Comparison of ENCODE assay signal across 16 cellular contexts in genomic region chr5:176469293-176469692, GRCh38. TPM values are rescaled to one million over a fixed set of nuclear protein-coding genes. Genes with fewer than 3 reads are reported as not detected.
DNase-seq lines count a peak whose midpoint lies in the region; ATAC-seq, FAIRE-seq and TF ChIP-seq lines count a peak whose summit lies in the region.
"Had no signal": no experiment of that assay in that cellular context is flagged by ENCODE, and none has a peak within 500 bp of the region (broad histone marks: within the 10 kb centered on the region; RNA-seq: fewer than 3 reads in every experiment).

No MANE protein-coding gene starts in this region.

- no peaks in the 10 kb centered on the region for H3K9me2 ChIP-seq in GM23248 (ENCODE audit: insufficient read depth)

- in situ Hi-C loops in GM23248 (cut with MboI): no loop called here
- in situ Hi-C loops in GM12878 (cut with MboI): no loop called here

- SMC1A ChIA-PET in GM12878 (lab: Charles Lee; ENCODE audit: uncharacterized antibody, unreplicated experiment): no interaction called here

- TF ChIP-seq EP300 in GM12878 (IDR thresholded peaks at IDR 0.05; ENCODE audit: borderline replicate concordance in 1 of 2, control insufficient read depth in 1 of 2, low read depth in 2 of 2, low read length in 2 of 2): no peak

- no peak for ATAC-seq in GM12878
- peak; percentile 49 for ATAC-seq in left lobe of liver
- no peak for ATAC-seq in GM21529 (IDR thresholded peaks at IDR 0.05; ENCODE audit: unreplicated experiment)
- no peak for ATAC-seq in activated CD8-positive, alpha-beta T cell treated with anti-CD3 and anti-CD28 coated beads for 36 hours
- ATAC-seq: GM23338 had no signal

- H3K4me3 Mint-ChIP-seq in activated CD8-positive, alpha-beta T cell treated with anti-CD3 and anti-CD28 coated beads for 36 hours: no peak overlapping the region
- H3K4me3 Mint-ChIP-seq: CD14-positive monocyte; CD8-positive, alpha-beta memory T cell; GM23338; IgD-negative memory B cell had no signal

- H3K27ac Mint-ChIP-seq in activated CD8-positive, alpha-beta T cell treated with anti-CD3 and anti-CD28 coated beads for 36 hours: no peak overlapping the region
- H3K27ac Mint-ChIP-seq: CD14-positive monocyte, GM23338, IgD-negative memory B cell had no signal

- TF ChIP-seq POLR2A in GM12878 (IDR thresholded peaks at IDR 0.05; ENCODE audit: low read depth, low read length): no peak

- H3K79me2 ChIP-seq in GM23248 (ENCODE audit: insufficient read depth) (peaks cover 97% of the 10 kb centered on the region), GM12878 (ENCODE audit: control insufficient read depth, insufficient read depth, low read length) (no peaks in the 10 kb centered on the region; the same call in 1 of the 2 replicates)

- H3K9me3 ChIP-seq in GM23248 (ENCODE audit: low read depth) (no peaks in the 10 kb centered on the region), GM12878 (replicated peaks; ENCODE audit: control insufficient read depth, insufficient read depth, low read length) (no peaks in the 10 kb centered on the region)

- FAIRE-seq in GM12878 (lab: Jason Lieb, UNC): no peak
- FAIRE-seq: A204.1, GM18507 had no signal

- TF ChIP-seq RAD21 in GM12878 (IDR thresholded peaks at IDR 0.05; ENCODE audit: insufficient read depth, low read depth, low read length): no peak

- RAD21 ChIA-PET in GM12878 (lab: Charles Lee; ENCODE audit: unreplicated experiment): no interaction called here

- H3K36me3 ChIP-seq in GM23248 (ENCODE audit: low read depth): no peaks in the 10 kb centered on the region; the same call in 1 of the 2 replicates
- H3K36me3 ChIP-seq in GM12878 (ENCODE audit: control insufficient read depth in 2 of 2, insufficient read depth in 2 of 2, low read length in 1 of 2): peaks cover 0 to 2% of the 10 kb centered on the region in 2 experiments; a peak in 2 of 4 replicates

- H3K9ac ChIP-seq in GM23248 (no peak overlapping the region), GM12878 (ENCODE audit: control insufficient read depth, insufficient read depth, low read length) (no peak overlapping the region)

- no peaks in the 10 kb centered on the region for H3K27me3 ChIP-seq in GM23248 (replicated peaks; ENCODE audit: insufficient read depth)
- no peaks in the 10 kb centered on the region for H3K27me3 ChIP-seq in GM12878 (replicated peaks in 1 of 2; ENCODE audit: control insufficient read depth in 2 of 2, insufficient read depth in 2 of 2, low read length in 1 of 2)

- POLR2A ChIA-PET in GM12878 (lab: Charles Lee): interaction anchor here (0.6 kb wide), 1 partner anchor 74 kb away, joined by 5 read pairs; no protein-coding TSS in a partner anchor
- POLR2A ChIA-PET in activated CD8-positive, alpha-beta T cell treated with anti-CD3 and anti-CD28 coated beads for 36 hours (lab: Charles Lee): no interaction called here

- H3K27ac ChIP-seq in GM23248 (no peak overlapping the region), GM12878 (ENCODE audit: control insufficient read depth, insufficient read depth) (no peak overlapping the region)

- DNase-seq in AG10803 (ENCODE audit: low read depth) (peak; percentile 43), GM23248 (peak; percentile 21), GM12878 (ENCODE audit: low read depth, low spot score) (no peak), left lobe of liver (ENCODE audit: low spot score) (no peak), medulla oblongata (ENCODE audit: extremely low spot score) (no peak)
- DNase-seq in activated CD8-positive, alpha-beta T cell treated with anti-CD3 and anti-CD28 coated beads for 36 hours: no peak
- DNase-seq: CD8-positive, alpha-beta memory T cell; DMS53; GF-D8; H7 had no signal

- 42 to 57% methylated on average over 1 of the region's 1 CpG for WGBS in GM23248 (ENCODE audit: low coverage in 1 of 2, low lambda C conversion rate in 2 of 2, missing lambda C conversion rate in 2 of 2), 2 experiments
- WGBS in GM12878 (ENCODE audit: insufficient coverage, insufficient replicate concordance, low lambda C conversion rate, missing lambda C conversion rate): 100% methylated on average over 1 of the region's 1 CpG

- H3K4me2 ChIP-seq in GM23248 (ENCODE audit: unreplicated experiment): no peak overlapping the region
- no peak overlapping the region for H3K4me2 ChIP-seq in GM12878 (ENCODE audit: control insufficient read depth, insufficient read depth)
- H3K4me2 ChIP-seq: GM23338 had no signal

- H3K4me3 ChIP-seq in AG10803 (ENCODE audit: low read length) (no peak overlapping the region), GM23248 (no peak overlapping the region), GM12878 (no peak overlapping the region)
- H3K4me3 ChIP-seq: GM23338 had no signal

- H3K36me3 Mint-ChIP-seq in activated CD8-positive, alpha-beta T cell treated with anti-CD3 and anti-CD28 coated beads for 36 hours (ENCODE audit: low read depth): peaks cover 34% of the 10 kb centered on the region

- BruUV-seq in GM12878 (replicated peaks; lab: Mats Ljungman, UMichigan): TSS peak; percentile 10

- H4K20me1 ChIP-seq in GM23248 (ENCODE audit: insufficient read depth) (peaks cover 9% of the 10 kb centered on the region), GM12878 (ENCODE audit: control insufficient read depth, insufficient read depth) (no peaks in the 10 kb centered on the region)

- no peaks in the 10 kb centered on the region for H3K27me3 Mint-ChIP-seq in activated CD8-positive, alpha-beta T cell treated with anti-CD3 and anti-CD28 coated beads for 36 hours
- H3K27me3 Mint-ChIP-seq: CD8-positive, alpha-beta memory T cell; IgD-negative memory B cell had no signal

- H3K9me3 Mint-ChIP-seq in activated CD8-positive, alpha-beta T cell treated with anti-CD3 and anti-CD28 coated beads for 36 hours: no peaks in the 10 kb centered on the region
- H3K9me3 Mint-ChIP-seq: CD8-positive, alpha-beta memory T cell; GM23338 had no signal

- peaks cover 11% of the 10 kb centered on the region for H3K4me1 Mint-ChIP-seq in activated CD8-positive, alpha-beta T cell treated with anti-CD3 and anti-CD28 coated beads for 36 hours (ENCODE audit: low read depth)

- CTCF ChIA-PET in GM12878 (lab: Yijun Ruan, JAX): no interaction called here
- CTCF ChIA-PET in activated CD8-positive, alpha-beta T cell treated with anti-CD3 and anti-CD28 coated beads for 36 hours (lab: Charles Lee): no interaction called here

- H3F3A ChIP-seq in GM23248 (ENCODE audit: insufficient read depth): peaks cover 34% of the 10 kb centered on the region

- H2AFZ ChIP-seq in GM23248 (no peak overlapping the region), GM12878 (ENCODE audit: control insufficient read depth, low read depth, low read length) (no peak overlapping the region)
- H2AFZ ChIP-seq: GM23338 had no signal

- no peak for TF ChIP-seq CTCF in AG10803 (conservative IDR thresholded peaks at IDR 0.05; ENCODE audit: low read length)
- TF ChIP-seq CTCF in GM12878 (IDR thresholded peaks at IDR 0.05 in 2 of 3, conservative IDR thresholded peaks at IDR 0.05 in 1 of 3; ENCODE audit: control insufficient read depth in 2 of 3, extremely low read depth in 1 of 3, insufficient read depth in 1 of 3, low read depth in 3 of 3, low read length in 3 of 3): no peak
- no peak for TF ChIP-seq CTCF in activated CD8-positive, alpha-beta T cell treated with anti-CD3 and anti-CD28 coated beads for 36 hours (IDR thresholded peaks at IDR 0.05)

- H3K4me1 ChIP-seq in GM23248 (ENCODE audit: insufficient read depth): peaks cover 12% of the 10 kb centered on the region
- H3K4me1 ChIP-seq in GM12878 (ENCODE audit: control insufficient read depth, insufficient read depth, low read length): no peaks in the 10 kb centered on the region

- intact Hi-C loops in GM12878 (cut with micrococcal nuclease; ENCODE audit: unreplicated experiment): no loop called here
- intact Hi-C loops in activated CD8-positive, alpha-beta T cell treated with anti-CD3 and anti-CD28 coated beads for 36 hours (cut with micrococcal nuclease): no loop called here

RNA-seq across cellular contexts. Expression of gene FAF2, which starts 21.1 kb away (rescaled TPM):
- total RNA-seq in GM23248 (2014; rRNA removed; shearing (Covaris generic)): 41.0 and 45.0 TPM in 2 replicates
- polyA plus RNA-seq in GM23248 (2016; fragmentation: Nextera tagmentation; extraction: Ambion mirVana) (45.4 and 45.7 TPM in 2 replicates), GM12878 (2011; rRNA removed) (34.1 and 37.6 TPM in 2 replicates), GM12878 (2014; fragmentation: Illumina TruSeq; extraction: Trizol) (41.7 and 43.5 TPM in 2 replicates), GM12878 (2014; fragmentation: Nextera tagmentation; extraction: Ambion mirVana) (10 to 100 TPM; 19.0 to 20.7 TPM), GM12878 (2014; rRNA removed) (29.3 and 30.8 TPM in 2 replicates), GM12878 (2016; fragmentation: Nextera tagmentation; extraction: Ambion mirVana) (10 to 100 TPM; 39.2 to 45.1 TPM)
- total RNA-seq in GM12878 (2013; cell fraction: nucleolus; rRNA removed): 47.4 and 58.1 TPM in 2 replicates
- total RNA-seq in GM12878 (2014; rRNA removed) (35.1 and 35.8 TPM in 2 replicates), GM12878 (2014; rRNA removed; fragmentation: Illumina TruSeq; extraction: Trizol) (34.6 and 35.4 TPM in 2 replicates), GM12878 (2021) (33.7 and 34.8 TPM in 2 replicates), left lobe of liver (16.5 TPM)
- 17.2 TPM for polyA plus RNA-seq in GM12878 (2011; ENCODE audit: low read depth)
- 27.8 and 28.5 TPM in 2 replicates for polyA plus RNA-seq in GM12878 (2011; cell fraction: cytosol; rRNA removed)
- 31.4 and 32.4 TPM in 2 replicates for polyA plus RNA-seq in GM12878 (2011; cell fraction: nucleus; rRNA removed)
- polyA plus RNA-seq in GM12878 (2012): 18.7 and 20.2 TPM in 2 replicates
- polyA minus RNA-seq in GM12878 (2011; rRNA and poly(A)+ RNA removed): 41.2 and 63.0 TPM in 2 replicates
- polyA minus RNA-seq in GM12878 (2011; cell fraction: cytosol; rRNA and poly(A)+ RNA removed): 15.1 and 16.4 TPM in 2 replicates
- 13.3 and 17.8 TPM in 2 replicates for polyA minus RNA-seq in GM12878 (2011; cell fraction: nucleus; rRNA and poly(A)+ RNA removed)
- 10 to 100 TPM; 32.6 to 33.0 TPM for total RNA-seq in activated CD8-positive, alpha-beta T cell treated with anti-CD3 and anti-CD28 coated beads for 36 hours

RNA-seq across cellular contexts. Expression of gene CLTB, which starts 53.0 kb away (rescaled TPM):
- 121 and 130 TPM in 2 replicates for total RNA-seq in GM23248 (2014; rRNA removed; shearing (Covaris generic))
- polyA plus RNA-seq in GM23248 (2016; fragmentation: Nextera tagmentation; extraction: Ambion mirVana): 128 and 132 TPM in 2 replicates
- 8.3 and 9.2 TPM in 2 replicates for total RNA-seq in GM12878 (2013; cell fraction: nucleolus; rRNA removed)
- total RNA-seq in GM12878 (2014; rRNA removed): 48.0 and 52.8 TPM in 2 replicates
- total RNA-seq in GM12878 (2014; rRNA removed; fragmentation: Illumina TruSeq; extraction: Trizol): 21.1 and 22.4 TPM in 2 replicates
- total RNA-seq in GM12878 (2021): 46.5 and 51.0 TPM in 2 replicates
- polyA plus RNA-seq in GM12878 (2011; ENCODE audit: low read depth): 11.4 TPM
- polyA plus RNA-seq in GM12878 (2011; rRNA removed): 19.0 and 28.7 TPM in 2 replicates
- 34.6 and 53.1 TPM in 2 replicates for polyA plus RNA-seq in GM12878 (2011; cell fraction: cytosol; rRNA removed)
- 37.9 and 40.0 TPM in 2 replicates for polyA plus RNA-seq in GM12878 (2011; cell fraction: nucleus; rRNA removed)
- 20.3 and 25.4 TPM in 2 replicates for polyA plus RNA-seq in GM12878 (2012)
- 4.5 and 18.4 TPM in 2 replicates for polyA plus RNA-seq in GM12878 (2014; fragmentation: Illumina TruSeq; extraction: Trizol)
- 1 to 10 TPM; 1.6 to 4.4 TPM for polyA plus RNA-seq in GM12878 (2014; fragmentation: Nextera tagmentation; extraction: Ambion mirVana)
- 51.5 and 52.7 TPM in 2 replicates for polyA plus RNA-seq in GM12878 (2014; rRNA removed)
- 10 to 100 TPM; 45.1 to 50.2 TPM for polyA plus RNA-seq in GM12878 (2016; fragmentation: Nextera tagmentation; extraction: Ambion mirVana)
- polyA minus RNA-seq in GM12878 (2011; rRNA and poly(A)+ RNA removed): 11.5 and 20.6 TPM in 2 replicates
- 12.3 and 13.3 TPM in 2 replicates for polyA minus RNA-seq in GM12878 (2011; cell fraction: cytosol; rRNA and poly(A)+ RNA removed)
- polyA minus RNA-seq in GM12878 (2011; cell fraction: nucleus; rRNA and poly(A)+ RNA removed): 4.8 and 10.5 TPM in 2 replicates
- 37.3 TPM for total RNA-seq in left lobe of liver
- total RNA-seq in activated CD8-positive, alpha-beta T cell treated with anti-CD3 and anti-CD28 coated beads for 36 hours: 10 to 100 TPM; 48.2 to 48.6 TPM

Comparison
In these comparisons a context has a peak if more than half of its experiments do, and no peak if none do; other contexts are left out.
1. DNase-seq: peak in AG10803 (single experiment) and GM23248 (single experiment); none in GM12878 (single experiment), left lobe of liver (single experiment), activated CD8-positive, alpha-beta T cell treated with anti-CD3 and anti-CD28 coated beads for 36 hours (single experiment) and medulla oblongata (single experiment).